ENCODE assay signal across 10 cellular contexts in the genomic region with DNA sequence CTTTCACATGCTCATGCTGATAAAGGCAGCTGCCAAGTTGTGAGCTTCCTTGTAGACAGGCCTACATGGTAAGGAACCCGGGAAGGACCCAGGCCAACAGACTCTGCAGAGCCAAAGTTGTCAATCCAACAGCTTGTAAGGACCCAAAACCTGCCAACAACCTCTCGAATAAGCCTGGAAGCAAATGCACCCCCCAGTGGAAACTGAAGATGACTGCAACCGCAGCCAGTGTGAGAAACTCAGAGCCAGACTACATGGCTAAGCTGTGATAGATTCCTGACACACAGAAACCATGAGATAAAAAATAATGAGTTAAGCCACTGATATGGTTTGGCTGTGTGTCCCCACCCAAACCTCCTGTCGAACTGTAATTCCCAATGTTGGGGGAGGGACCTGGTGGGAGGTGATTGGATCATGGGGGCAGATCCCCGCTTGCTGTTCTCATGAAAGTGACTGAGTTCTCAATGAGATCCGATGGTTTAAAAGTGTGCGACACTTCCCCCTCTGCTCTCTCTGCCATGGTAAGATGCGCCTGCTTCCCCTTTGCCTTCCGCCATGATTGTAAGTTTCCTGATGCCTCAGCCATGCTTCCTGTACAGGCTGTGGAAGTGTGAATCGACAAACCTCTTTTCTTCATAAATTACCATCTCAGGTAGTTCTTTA. TPM values are rescaled to one million over a fixed set of nuclear protein-coding genes. Genes with fewer than 3 reads are reported as not detected.
DNase-seq lines count a peak whose midpoint lies in the region; ATAC-seq and TF ChIP-seq lines count a peak whose summit lies in the region.
"Had no signal": no experiment of that assay in that cellular context is flagged by ENCODE, and none has a peak within 500 bp of the region (broad histone marks: within the 10 kb centered on the region; RNA-seq: fewer than 3 reads in every experiment).

No MANE protein-coding gene starts in this region.

- no peak overlapping the region for H4K5ac ChIP-seq in mesendoderm (ENCODE audit: low read length)

- H3K9me3 ChIP-seq in ovary, result no peaks in the 10 kb centered on the region

- no peak overlapping the region for H3K4me3 Mint-ChIP-seq in activated B cell treated with CpG ODN at 0.5 μM for 24 hours
- H3K4me3 Mint-ChIP-seq: activated naive CD8-positive, alpha-beta T cell treated with anti-CD3 and anti-CD28 coated beads, Interleukin-2, amount 50 U/mL, for 24 hours had no signal

- H2BK15ac ChIP-seq in mesendoderm (replicated peaks; ENCODE audit: low read depth), result no peak overlapping the region

- no peak overlapping the region for H3K56ac ChIP-seq in mesendoderm (ENCODE audit: low read length)

- no peak overlapping the region for H3K4ac ChIP-seq in mesendoderm (ENCODE audit: low read depth, low read length)

- H2BK5ac ChIP-seq in mesendoderm (ENCODE audit: low read length), result no peak overlapping the region

- H3K79me1 ChIP-seq in mesendoderm (ENCODE audit: low read length), result no peaks in the 10 kb centered on the region

- peak overlapping the region; percentile 57 for H3K27ac Mint-ChIP-seq in activated B cell treated with CpG ODN at 0.5 μM for 24 hours
- H3K27ac Mint-ChIP-seq: activated naive CD8-positive, alpha-beta T cell treated with anti-CD3 and anti-CD28 coated beads, Interleukin-2, amount 50 U/mL, for 24 hours had no signal

- H4K8ac ChIP-seq in mesendoderm (ENCODE audit: low read depth, low read length), result no peak overlapping the region

- POLR2A ChIA-PET in activated B cell treated with CpG ODN at 0.5 μM for 24 hours (lab: Charles Lee), result interaction anchor here (0.6 kb wide), 1 partner anchor 256 kb away, joined by 7 read pairs; no protein-coding TSS in a partner anchor

- H3K27me3 ChIP-seq in mesendoderm (ENCODE audit: insufficient read depth, low read length, poor library complexity), result no peaks in the 10 kb centered on the region
- H3K27me3 ChIP-seq in ovary, result no peaks in the 10 kb centered on the region

- no peak overlapping the region for H3K4me3 ChIP-seq in Jurkat, Clone E6-1 (ENCODE audit: low read length)
- no peak overlapping the region for H3K4me3 ChIP-seq in mesendoderm (ENCODE audit: low read length)
- H3K4me3 ChIP-seq in ovary, result no peak overlapping the region
- H3K4me3 ChIP-seq: skin epidermis had no signal

- intact Hi-C loops in activated B cell treated with CpG ODN at 0.5 μM for 24 hours (cut with micrococcal nuclease) (no loop called here), ovary (cut with DNase I) (loop anchor here in 1 of 4 donors (5.0 kb wide), 1 partner anchor 1775 kb away; no protein-coding TSS in a partner anchor), Right ventricle myocardium superior (cut with DNase I) (no loop called here)

- H3K9ac ChIP-seq in mesendoderm (ENCODE audit: low read length), result no peak overlapping the region

- H3K4me2 ChIP-seq in mesendoderm (ENCODE audit: low read length), result no peak overlapping the region

- no peak for TF ChIP-seq EP300 in ovary (IDR thresholded peaks at IDR 0.05)

- H3K18ac ChIP-seq in mesendoderm (ENCODE audit: low read length), result no peak overlapping the region

- H3K4me1 Mint-ChIP-seq in activated B cell treated with CpG ODN at 0.5 μM for 24 hours, result peaks cover 27% of the 10 kb centered on the region
- H3K4me1 Mint-ChIP-seq: activated naive CD8-positive, alpha-beta T cell treated with anti-CD3 and anti-CD28 coated beads, Interleukin-2, amount 50 U/mL, for 24 hours had no signal

- no peak for TF ChIP-seq CTCF in activated B cell treated with CpG ODN at 0.5 μM for 24 hours (IDR thresholded peaks at IDR 0.05)
- TF ChIP-seq CTCF in ovary (IDR thresholded peaks at IDR 0.05), result no peak

- TF ChIP-seq POLR2A in ovary (IDR thresholded peaks at IDR 0.05), result no peak

- H3K36me3 ChIP-seq in mesendoderm (ENCODE audit: control insufficient read depth, insufficient read depth, low read length) (no peaks in the 10 kb centered on the region), ovary (no peaks in the 10 kb centered on the region)

- ATAC-seq in activated B cell treated with CpG ODN at 0.5 μM for 24 hours (ENCODE audit: low read depth) (no peak), Right ventricle myocardium superior (ENCODE audit: poor library complexity) (no peak), GM21737 (IDR thresholded peaks at IDR 0.05; ENCODE audit: unreplicated experiment) (no peak)
- ATAC-seq: activated naive CD8-positive, alpha-beta T cell treated with anti-CD3 and anti-CD28 coated beads, Interleukin-2, amount 50 U/mL, for 24 hours had no signal

- DNase-seq in ELR (ENCODE audit: low read depth) (peak; percentile 53), activated B cell treated with CpG ODN at 0.5 μM for 24 hours (no peak), mesendoderm (peak; percentile 89), ovary (no peak), mucosa of gallbladder (ENCODE audit: low spot score) (no peak), Right ventricle myocardium superior (no peak)
- peak; percentile 65 for DNase-seq in Jurkat, Clone E6-1 (ENCODE audit: low read depth, low spot score)
- DNase-seq: activated naive CD8-positive, alpha-beta T cell treated with anti-CD3 and anti-CD28 coated beads, Interleukin-2, amount 50 U/mL, for 24 hours had no signal

- peaks cover 10% of the 10 kb centered on the region for H3K27me3 Mint-ChIP-seq in activated B cell treated with CpG ODN at 0.5 μM for 24 hours

- H3K79me2 ChIP-seq in mesendoderm (ENCODE audit: control insufficient read depth, insufficient read depth, low read length), result no peaks in the 10 kb centered on the region

- WGBS in mesendoderm (ENCODE audit: extremely low coverage, insufficient coverage, low lambda C conversion rate), result no CpG with 5 or more reads among the region's 10 CpGs
- WGBS in ovary, 3 donors, result 57 to 62% (median 58%) methylated on average over 10 of the region's 10 CpGs

- no peaks in the 10 kb centered on the region for H3K9me3 Mint-ChIP-seq in activated B cell treated with CpG ODN at 0.5 μM for 24 hours
- H3K9me3 Mint-ChIP-seq: activated naive CD8-positive, alpha-beta T cell treated with anti-CD3 and anti-CD28 coated beads, Interleukin-2, amount 50 U/mL, for 24 hours had no signal

- CTCF ChIA-PET in activated B cell treated with CpG ODN at 0.5 μM for 24 hours (lab: Charles Lee), result interaction anchor here (1.0 kb wide), 1 partner anchor 22 kb away, joined by 3 read pairs; no protein-coding TSS in a partner anchor

- no peak overlapping the region for H2AK5ac ChIP-seq in mesendoderm (ENCODE audit: low read length)

- no peak overlapping the region for H3K23ac ChIP-seq in mesendoderm (ENCODE audit: low read length)

- H3K36me3 Mint-ChIP-seq in activated B cell treated with CpG ODN at 0.5 μM for 24 hours (ENCODE audit: low read depth), result peaks cover 3% of the 10 kb centered on the region

- H3K4me1 ChIP-seq in mesendoderm (ENCODE audit: control insufficient read depth, low read depth, low read length), result no peaks in the 10 kb centered on the region
- H3K4me1 ChIP-seq in ovary (ENCODE audit: insufficient read depth), result no peaks in the 10 kb centered on the region

- H3K27ac ChIP-seq in mesendoderm (ENCODE audit: low read depth, low read length) (no peak overlapping the region), ovary (no peak overlapping the region)
- H3K27ac ChIP-seq: skin epidermis had no signal

- H2BK120ac ChIP-seq in mesendoderm (ENCODE audit: low read depth, low read length), result no peak overlapping the region

RNA-seq across cellular contexts. Expression of a gene that starts 18.8 kb away (rescaled TPM):
- polyA plus RNA-seq in Jurkat, Clone E6-1 (2012; ENCODE audit: insufficient read depth, insufficient read length), result not detected
- total RNA-seq in activated B cell treated with CpG ODN at 0.5 μM for 24 hours, result not detected in 2 replicates
- 1.7 TPM for polyA plus RNA-seq in mesendoderm (2013, experiment 1 of 2)
- polyA plus RNA-seq in mesendoderm (2013, experiment 2 of 2), result 1.6 TPM
- not detected for total RNA-seq in ovary
- polyA plus RNA-seq in ovary, result not detected
- not detected for total RNA-seq in mucosa of gallbladder
- not detected for total RNA-seq in Right ventricle myocardium superior

RNA-seq across cellular contexts. Expression of a gene that starts 20.8 kb away (rescaled TPM):
- 1.9 TPM for polyA plus RNA-seq in Jurkat, Clone E6-1 (2012; ENCODE audit: insufficient read depth, insufficient read length)
- total RNA-seq in activated B cell treated with CpG ODN at 0.5 μM for 24 hours (0.89 and 1.1 TPM in 2 replicates), ovary (1 to 10 TPM in 4 of 7 donors, under 1 TPM in 3; 0.34 to 1.9 (median 1.0) TPM), mucosa of gallbladder (1.1 TPM), Right ventricle myocardium superior (not detected)
- polyA plus RNA-seq in mesendoderm (2013, experiment 1 of 2), result 0.31 TPM
- polyA plus RNA-seq in mesendoderm (2013, experiment 2 of 2), result 0.29 TPM
- 1 to 10 TPM in 1 of 2 donors, under 1 TPM in 1; 0.97 to 1.3 TPM for polyA plus RNA-seq in ovary

RNA-seq across cellular contexts. Expression of a gene that starts 23.2 kb away (rescaled TPM):
- polyA plus RNA-seq in Jurkat, Clone E6-1 (2012; ENCODE audit: insufficient read depth, insufficient read length), result not detected
- total RNA-seq in activated B cell treated with CpG ODN at 0.5 μM for 24 hours (not detected in 2 replicates), ovary (not detected), mucosa of gallbladder (0.49 TPM), Right ventricle myocardium superior (not detected)
- polyA plus RNA-seq in mesendoderm (2013, experiment 1 of 2), result not detected
- polyA plus RNA-seq in mesendoderm (2013, experiment 2 of 2), result not detected
- polyA plus RNA-seq in ovary, result not detected

RNA-seq across cellular contexts. Expression of a gene that starts 39.5 kb away (rescaled TPM):
- polyA plus RNA-seq in Jurkat, Clone E6-1 (2012; ENCODE audit: insufficient read depth, insufficient read length), result not detected
- not detected in 2 replicates for total RNA-seq in activated B cell treated with CpG ODN at 0.5 μM for 24 hours
- polyA plus RNA-seq in mesendoderm (2013, experiment 1 of 2), result not detected
- polyA plus RNA-seq in mesendoderm (2013, experiment 2 of 2), result not detected
- 10 to 100 TPM in 2 of 7 donors, 1 to 10 TPM in 1, not detected in 4; 3.1 to 16.0 (median 10.2) TPM for total RNA-seq in ovary
- not detected for polyA plus RNA-seq in ovary
- total RNA-seq in mucosa of gallbladder, result 14.4 TPM
- total RNA-seq in Right ventricle myocardium superior, result not detected

RNA-seq across cellular contexts. Expression of a gene that starts 47.6 kb away (rescaled TPM):
- polyA plus RNA-seq in Jurkat, Clone E6-1 (2012; ENCODE audit: insufficient read depth, insufficient read length), result not detected
- total RNA-seq in activated B cell treated with CpG ODN at 0.5 μM for 24 hours (not detected in 2 replicates), ovary (not detected), mucosa of gallbladder (0.69 TPM), Right ventricle myocardium superior (not detected)
- not detected for polyA plus RNA-seq in mesendoderm (2013, experiment 1 of 2)
- polyA plus RNA-seq in mesendoderm (2013, experiment 2 of 2), result not detected
- not detected for polyA plus RNA-seq in ovary

Comparison
In these comparisons a context has a peak if more than half of its experiments do, and no peak if none do; other contexts are left out.
1. DNase-seq: peak in ELR (single experiment), Jurkat, Clone E6-1 (single experiment) and mesendoderm (single experiment); none in activated B cell treated with CpG ODN at 0.5 μM for 24 hours (single experiment), ovary (0 of 5), mucosa of gallbladder (single experiment) and Right ventricle myocardium superior (single experiment).